ENCODE assay signal across 23 cellular contexts in genomic region chr16:20647736-20648135, GRCh38.
"Had no signal": no experiment of that assay in that cellular context is flagged by ENCODE, and none has a peak within 500 bp of the region (broad histone marks: within the 10 kb centered on the region; RNA-seq: fewer than 3 reads in every experiment).

No MANE protein-coding gene starts in this region.

- H3K9me3 ChIP-seq: esophagus squamous epithelium, gastroesophageal sphincter, testis, upper lobe of left lung had no signal

- DNase-seq: activated B cell treated with CpG ODN at 0.5 μM for 24 hours; activated CD4-positive, alpha-beta T cell treated with anti-CD3 and anti-CD28 coated beads for 36 hours; activated CD4-positive, alpha-beta T cell treated with anti-CD3 and anti-CD28 coated beads, Interleukin-2, amount 50 U/mL, for 48 hours; activated effector memory CD4-positive, alpha-beta T cell treated with Interleukin-2 at 50 U/mL for 16 hours; activated naive CD4-positive, alpha-beta T cell treated with anti-CD3 and anti-CD28 coated beads for 36 hours; activated naive CD8-positive, alpha-beta T cell treated with anti-CD3 and anti-CD28 coated beads, Interleukin-2, amount 10 ng/mL, durations not matched to agents 7 days and 5 days; activated T-cell treated with anti-CD3 and anti-CD28 coated beads, Interleukin-2, amount 50 U/mL, for 72 hours; amygdala; cortex of kidney; endodermal cell; esophagus squamous epithelium; head of caudate nucleus; immature natural killer cell; left lung; naive thymus-derived CD4-positive, alpha-beta T cell; spleen; stimulated activated CD4-positive, alpha-beta T cell treated with anti-CD3 and anti-CD28 coated beads, Interleukin-4, amount 100 ng/mL, for 1 hour; stimulated activated naive CD4-positive, alpha-beta T cell; T-helper 9 cell; testis; upper lobe of left lung had no signal

- H3K4me1 ChIP-seq: gastroesophageal sphincter, left lung, spleen, testis, upper lobe of left lung had no signal

- H3K36me3 ChIP-seq: esophagus squamous epithelium, gastroesophageal sphincter, left lung, spleen, upper lobe of left lung had no signal

- ATAC-seq: activated CD4-positive, alpha-beta T cell treated with anti-CD3 and anti-CD28 coated beads for 36 hours; activated T-cell treated with anti-CD3 and anti-CD28 coated beads, Interleukin-2, amount 50 U/mL, for 72 hours; gastroesophageal sphincter; left lung; naive thymus-derived CD4-positive, alpha-beta T cell had no signal

- H3K4me3 ChIP-seq: esophagus squamous epithelium, gastroesophageal sphincter, left lung, lung, spleen, testis, upper lobe of left lung had no signal

- H3K27ac ChIP-seq: esophagus squamous epithelium, gastroesophageal sphincter, left lung, spleen, testis, upper lobe of left lung had no signal

- H3K27me3 ChIP-seq: esophagus squamous epithelium, gastroesophageal sphincter, left lung, spleen, testis, upper lobe of left lung had no signal
